In genomic region chr4:179596621-179597020, GRCh38 we compare ENCODE assay signal across 30 cellular contexts.
"Had no signal": no experiment of that assay in that cellular context is flagged by ENCODE, and none has a peak within 500 bp of the region (broad histone marks: within the 10 kb centered on the region; RNA-seq: fewer than 3 reads in every experiment).

No MANE protein-coding gene starts in this region.

- H3K27ac Mint-ChIP-seq: activated B cell treated with CpG ODN at 0.5 μM for 24 hours; activated CD4-positive, alpha-beta memory T cell treated with anti-CD3 and anti-CD28 coated beads for 36 hours; activated naive CD4-positive, alpha-beta T cell treated with anti-CD3 and anti-CD28 coated beads for 36 hours; activated naive CD4-positive, alpha-beta T cell treated with anti-CD3 and anti-CD28 coated beads, Interleukin-2, amount 50 U/mL, for 72 hours; activated T-helper 1 cell treated with anti-CD3 and anti-CD28 coated beads, Interleukin-12 subunit alpha, Interleukin-12 subunit beta, Interleukin-2, Interleukin-4 antibody, amounts not matched to agents 30 ng/mL and 10 ng/mL and 1 ng/mL, durations not matched to agents 14 hours and 24 hours and 36 hours had no signal

- H3K36me3 ChIP-seq: adrenal gland, cardiac muscle cell had no signal

- H3K4me3 ChIP-seq: adrenal gland, cardiac muscle cell, PC-9 had no signal

- H3K4me2 ChIP-seq: PC-9 had no signal

- H3K36me3 Mint-ChIP-seq: activated CD4-positive, alpha-beta memory T cell treated with anti-CD3 and anti-CD28 coated beads for 36 hours; activated naive CD4-positive, alpha-beta T cell treated with anti-CD3 and anti-CD28 coated beads, Interleukin-2, amount 50 U/mL, for 72 hours had no signal

- H3K9me3 ChIP-seq: adrenal gland had no signal

- H2AFZ ChIP-seq: PC-9 had no signal

- H3K4me1 ChIP-seq: adrenal gland had no signal

- H3K9me3 Mint-ChIP-seq: activated naive CD4-positive, alpha-beta T cell treated with anti-CD3 and anti-CD28 coated beads for 36 hours; activated T-helper 1 cell treated with anti-CD3 and anti-CD28 coated beads, Interleukin-12 subunit alpha, Interleukin-12 subunit beta, Interleukin-2, Interleukin-4 antibody, amounts not matched to agents 30 ng/mL and 10 ng/mL and 1 ng/mL, durations not matched to agents 14 hours and 24 hours and 36 hours; central memory CD8-positive, alpha-beta T cell had no signal

- H3K27me3 ChIP-seq: adrenal gland, cardiac muscle cell had no signal

- H3K4me1 Mint-ChIP-seq: activated B cell treated with CpG ODN at 0.5 μM for 24 hours; central memory CD8-positive, alpha-beta T cell had no signal

- DNase-seq: activated B cell treated with CpG ODN at 0.5 μM for 24 hours; activated CD4-positive, alpha-beta memory T cell treated with anti-CD3 and anti-CD28 coated beads for 36 hours; activated CD4-positive, alpha-beta T cell treated with anti-CD3 and anti-CD28 coated beads for 4 hours; activated CD4-positive, alpha-beta T cell treated with anti-CD3 and anti-CD28 coated beads, Interleukin-2, amount 50 U/mL, for 1 hour; activated CD4-positive, CD25-positive, alpha-beta regulatory T cell treated with anti-CD3 and anti-CD28 coated beads, Interleukin-2, amount 50 U/mL, for 72 hours; activated CD8-positive, alpha-beta memory T cell treated with anti-CD3 and anti-CD28 coated beads, Interleukin-2, amount 50 U/mL, for 4 hours; activated gamma-delta T cell treated with Interleukin-2 at 50 U/mL for 16 hours; activated naive CD4-positive, alpha-beta T cell treated with anti-CD3 and anti-CD28 coated beads for 36 hours; activated T-cell treated with anti-CD3 and anti-CD28 coated beads for 4 hours; activated T-cell treated with anti-CD3 and anti-CD28 coated beads, Interleukin-2, amount 50 U/mL, for 4 hours; adrenal gland; MM.1S; NCI-H1092; NCI-H1436 treated with DMSO at 0.1 percent for 48 hours; NCI-H1694 treated with DMSO at 0.1 percent for 48 hours; NCI-H2029; NCI-H345; NCI-H524 treated with DMSO at 0.1 percent for 48 hours; NK-92 treated with Interleukin-12 subunit alpha and Interleukin-12 subunit beta, amount 100 ng/mL, for 24 hours; PC-9; SW 1271; T-helper 1 cell; T-helper 2 cell; T-helper 9 cell had no signal

- H3K27ac ChIP-seq: adrenal gland, cardiac muscle cell, PC-9, RWPE1, VCaP had no signal

- H3K4me3 Mint-ChIP-seq: activated B cell treated with CpG ODN at 0.5 μM for 24 hours; activated CD4-positive, alpha-beta memory T cell treated with anti-CD3 and anti-CD28 coated beads for 36 hours; activated naive CD4-positive, alpha-beta T cell treated with anti-CD3 and anti-CD28 coated beads for 36 hours; activated T-cell treated with anti-CD3 and anti-CD28 coated beads, Interleukin-2, amount 50 U/mL, for 4 hours; activated T-helper 1 cell treated with anti-CD3 and anti-CD28 coated beads, Interleukin-12 subunit alpha, Interleukin-12 subunit beta, Interleukin-2, Interleukin-4 antibody, amounts not matched to agents 30 ng/mL and 10 ng/mL and 1 ng/mL, durations not matched to agents 14 hours and 24 hours and 36 hours; central memory CD8-positive, alpha-beta T cell had no signal

- H3K27me3 Mint-ChIP-seq: activated B cell treated with CpG ODN at 0.5 μM for 24 hours; activated CD4-positive, alpha-beta memory T cell treated with anti-CD3 and anti-CD28 coated beads for 36 hours; central memory CD8-positive, alpha-beta T cell had no signal
